Comparison of ENCODE assay signal across 1 cellular context in genomic region chr2:227164745-227165350, GRCh38.
TF ChIP-seq lines count a peak whose summit lies in the region.

No MANE protein-coding gene starts in this region.

TF ChIP-seq in HepG2, 621 proteins besides CTCF, POLR2A, EP300 and RAD21 (continued from another document):
- TF ChIP-seq ZNF609 (CRISPR knock-in tag; IDR thresholded peaks at IDR 0.05; ENCODE audit: borderline replicate concordance) (no peak), GMEB2 (CRISPR knock-in tag; IDR thresholded peaks at IDR 0.05; ENCODE audit: low read depth) (no peak), RCOR2 (CRISPR knock-in tag; IDR thresholded peaks at IDR 0.05) (no peak), CC2D1A (CRISPR knock-in tag; IDR thresholded peaks at IDR 0.05) (no peak), KDM5A (IDR thresholded peaks at IDR 0.05; ENCODE audit: borderline replicate concordance, low read length) (no peak), HDAC2 (CRISPR knock-in tag; IDR thresholded peaks at IDR 0.05) (no peak), FOXM1 (CRISPR knock-in tag; IDR thresholded peaks at IDR 0.05) (no peak), ADNP (CRISPR knock-in tag; IDR thresholded peaks at IDR 0.05) (no peak), ATF7 (IDR thresholded peaks at IDR 0.05) (no peak), ATF7 (CRISPR knock-in tag; IDR thresholded peaks at IDR 0.05) (no peak), THAP8 (CRISPR knock-in tag; IDR thresholded peaks at IDR 0.05; ENCODE audit: borderline replicate concordance) (no peak), ZHX1 (CRISPR knock-in tag; IDR thresholded peaks at IDR 0.05; ENCODE audit: low read depth) (no peak), GATAD1 (CRISPR knock-in tag; IDR thresholded peaks at IDR 0.05) (no peak), ZNF556 (CRISPR knock-in tag; IDR thresholded peaks at IDR 0.05; ENCODE audit: borderline replicate concordance) (no peak), ZNF687 (CRISPR knock-in tag; IDR thresholded peaks at IDR 0.05) (0 out of 2 replicates have a peak, but pooled peaks have one; percentile 6), ZNF883 (CRISPR knock-in tag; IDR thresholded peaks at IDR 0.05; ENCODE audit: not compliant biosample characterization) (no peak), ZNF501 (CRISPR knock-in tag; IDR thresholded peaks at IDR 0.05) (0 out of 2 replicates have a peak, but pooled peaks have one; percentile 30), WIZ (CRISPR knock-in tag; IDR thresholded peaks at IDR 0.05) (no peak), NR2C2 (CRISPR knock-in tag; IDR thresholded peaks at IDR 0.05; ENCODE audit: borderline replicate concordance) (no peak)
